ENCODE assay signal across 9 cellular contexts in the genomic region with DNA sequence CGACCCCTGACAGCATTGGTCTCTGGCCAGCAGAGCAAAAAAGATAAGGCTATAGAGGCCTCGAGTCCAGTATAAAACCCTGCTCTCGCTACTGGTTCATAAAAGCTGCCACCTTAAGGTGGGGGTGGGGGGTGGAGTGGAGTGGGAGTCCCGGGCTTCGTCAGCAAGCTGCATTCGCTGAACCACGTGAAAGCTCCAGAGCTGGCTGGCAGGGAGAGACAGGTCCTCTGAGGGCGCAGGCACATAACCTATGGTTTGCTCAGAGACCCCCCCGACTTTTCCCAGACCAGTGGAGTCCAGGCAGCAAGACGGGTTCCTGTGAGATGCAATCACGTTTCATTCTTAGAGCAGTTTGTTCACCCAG. TPM values are rescaled to one million over a fixed set of nuclear protein-coding genes. Genes with fewer than 3 reads are reported as not detected.
A peak's percentile ranks its signal among the peaks of the same experiment; 100 is the strongest.
DNase-seq lines count a peak whose midpoint lies in the region; ATAC-seq, FAIRE-seq and TF ChIP-seq lines count a peak whose summit lies in the region.
"Had no signal": no experiment of that assay in that cellular context is flagged by ENCODE, and none has a peak within 500 bp of the region (broad histone marks: within the 10 kb centered on the region; RNA-seq: fewer than 3 reads in every experiment).

No MANE protein-coding gene starts in this region.

- peak overlapping the region; percentile 77 for H3K27ac ChIP-seq in CD8-positive, alpha-beta memory T cell (ENCODE audit: low read depth, low read length)
- H3K27ac ChIP-seq in endothelial cell of umbilical vein (ENCODE audit: insufficient read depth, low read depth, low read length) = no peak overlapping the region

- intact Hi-C loops in endothelial cell of umbilical vein (cut with micrococcal nuclease) = no loop called here
- intact Hi-C loops in left colon (cut with DNase I, micrococcal nuclease) = no loop called here

- TF ChIP-seq CTCF in Loucy (conservative IDR thresholded peaks at IDR 0.05; ENCODE audit: low read length) (no peak), endothelial cell of umbilical vein (IDR thresholded peaks at IDR 0.05; ENCODE audit: extremely low read depth in 1 of 2, insufficient read depth in 1 of 2, low read depth in 1 of 2, low read length in 2 of 2) (no peak), retinal pigment epithelial cell (conservative IDR thresholded peaks at IDR 0.05; ENCODE audit: low read depth, low read length) (no peak)

- peaks cover 46% of the 10 kb centered on the region for H3K27me3 ChIP-seq in CD8-positive, alpha-beta memory T cell (ENCODE audit: insufficient read depth, low read length, poor library complexity, severe bottlenecking)
- H3K27me3 ChIP-seq in Loucy (ENCODE audit: insufficient read depth, low read length, poor library complexity, severe bottlenecking) = no peaks in the 10 kb centered on the region
- no peaks in the 10 kb centered on the region for H3K27me3 ChIP-seq in endothelial cell of umbilical vein (ENCODE audit: control insufficient read depth in 2 of 2, insufficient read depth in 2 of 2, low read length in 2 of 2)

- peak overlapping the region in 1 of 8 donors; percentile 24 for H3K27ac Mint-ChIP-seq in CD8-positive, alpha-beta memory T cell
- H3K27ac Mint-ChIP-seq: activated naive CD4-positive, alpha-beta T cell treated with anti-CD3 and anti-CD28 coated beads for 36 hours had no signal

- H3K9me3 Mint-ChIP-seq in CD8-positive, alpha-beta memory T cell = peaks cover 0 to 2% (median 0%) of the 10 kb centered on the region in 5 donors
- H3K9me3 Mint-ChIP-seq: activated naive CD4-positive, alpha-beta T cell treated with anti-CD3 and anti-CD28 coated beads for 36 hours had no signal

- FAIRE-seq in endothelial cell of umbilical vein (lab: Jason Lieb, UNC) = no peak

- peak overlapping the region in 6 of 7 donors; percentile 24 to 83 (median 64) for H3K4me3 Mint-ChIP-seq in CD8-positive, alpha-beta memory T cell

- H3K79me2 ChIP-seq in Loucy (ENCODE audit: insufficient read depth, low read length) (peaks cover 50% of the 10 kb centered on the region), endothelial cell of umbilical vein (ENCODE audit: control insufficient read depth, insufficient read depth, low read length) (no peaks in the 10 kb centered on the region)

- H3K9ac ChIP-seq in Loucy (ENCODE audit: low read depth, low read length, poor library complexity, severe bottlenecking) (peak overlapping the region; percentile 97), endothelial cell of umbilical vein (replicated peaks; ENCODE audit: extremely low read depth, insufficient read depth, low read length) (no peak overlapping the region)

- peak overlapping the region; percentile 11 for H3K4me3 ChIP-seq in CD8-positive, alpha-beta memory T cell (ENCODE audit: low read length)
- peak overlapping the region; percentile 93 for H3K4me3 ChIP-seq in Loucy (ENCODE audit: low read length, poor library complexity, severe bottlenecking)
- no peak overlapping the region for H3K4me3 ChIP-seq in endothelial cell of umbilical vein (replicated peaks in 1 of 3; ENCODE audit: insufficient read depth in 1 of 3, low read depth in 1 of 3, low read length in 3 of 3)
- H3K4me3 ChIP-seq in retinal pigment epithelial cell (ENCODE audit: low read length) = peak overlapping the region; percentile 23

- H3K9me2 ChIP-seq in Loucy (replicated peaks; ENCODE audit: low read depth, low read length) = no peaks in the 10 kb centered on the region

- H3K4me1 Mint-ChIP-seq in CD8-positive, alpha-beta memory T cell = peaks cover 25 to 56% (median 32%) of the 10 kb centered on the region in 3 donors

- dilution Hi-C loops in endothelial cell of umbilical vein (cut with MboI; ENCODE audit: extremely low pct_ligation_motif_present, low sequenced_read_pairs) = no loop called here

- peaks cover 7% of the 10 kb centered on the region; the same call in 1 of the 2 replicates for H3F3A ChIP-seq in Loucy (ENCODE audit: low read depth)

- H4K20me1 ChIP-seq in Loucy (ENCODE audit: insufficient read depth, low read length, poor library complexity, severe bottlenecking) = peaks cover 11% of the 10 kb centered on the region
- no peaks in the 10 kb centered on the region for H4K20me1 ChIP-seq in endothelial cell of umbilical vein (replicated peaks; ENCODE audit: control insufficient read depth, extremely low read depth, insufficient read depth, low read length)

- H2AFZ ChIP-seq in Loucy (ENCODE audit: low read length) (no peak overlapping the region), endothelial cell of umbilical vein (ENCODE audit: low read depth, low read length) (no peak overlapping the region)

- no peaks in the 10 kb centered on the region for H3K36me3 ChIP-seq in CD8-positive, alpha-beta memory T cell (ENCODE audit: insufficient read depth, low read length)
- H3K36me3 ChIP-seq in Loucy (ENCODE audit: insufficient read depth, low read length) (no peaks in the 10 kb centered on the region), endothelial cell of umbilical vein (ENCODE audit: control insufficient read depth in 2 of 2, extremely low read depth in 1 of 2, insufficient read depth in 2 of 2, low read length in 2 of 2) (no peaks in the 10 kb centered on the region)

- H3K9me1 ChIP-seq in endothelial cell of umbilical vein (replicated peaks; ENCODE audit: control insufficient read depth, extremely low read depth, insufficient read depth, low read length) = no peaks in the 10 kb centered on the region

- H3K4me2 ChIP-seq in Loucy (ENCODE audit: low read depth, low read length, poor library complexity, severe bottlenecking) (peak overlapping the region; percentile 96), endothelial cell of umbilical vein (ENCODE audit: insufficient read depth, low read length) (peak overlapping the region; percentile 13)

- no TSS peak for BruUV-seq in endothelial cell of umbilical vein (replicated peaks; lab: Mats Ljungman, UMichigan)

- peaks cover 38 to 40% of the 10 kb centered on the region in 2 donors for H3K27me3 Mint-ChIP-seq in CD8-positive, alpha-beta memory T cell

- peaks cover 0 to 4% (median 0%) of the 10 kb centered on the region in 3 donors for H3K36me3 Mint-ChIP-seq in CD8-positive, alpha-beta memory T cell

- CTCF ChIA-PET in CD8-positive, alpha-beta memory T cell (lab: Charles Lee) = interaction anchor here (0.9 to 19.6 kb wide), 6 partner anchors 12 to 79 kb away, joined by 3 to 258 read pairs (median 6); a partner anchor contains a TSS
- CTCF ChIA-PET in endothelial cell of umbilical vein (lab: Charles Lee) = interaction anchor here (0.6 to 13.1 kb wide), 5 partner anchors 13 to 79 kb away, joined by 3 to 290 read pairs (median 17); no protein-coding TSS in a partner anchor

- TF ChIP-seq POLR2A in endothelial cell of umbilical vein (IDR thresholded peaks at IDR 0.05; ENCODE audit: low read depth, low read length) = no peak

- H3K4me1 ChIP-seq in CD8-positive, alpha-beta memory T cell (ENCODE audit: insufficient read depth, low read length) = peaks cover 39% of the 10 kb centered on the region
- peaks cover 48% of the 10 kb centered on the region for H3K4me1 ChIP-seq in Loucy (ENCODE audit: insufficient read depth, low read length, poor library complexity, severe bottlenecking)
- peaks cover 54% of the 10 kb centered on the region for H3K4me1 ChIP-seq in endothelial cell of umbilical vein (ENCODE audit: control insufficient read depth, extremely low read depth, insufficient read depth, low read length)

- ATAC-seq in left colon (no peak), GM21619 (IDR thresholded peaks at IDR 0.05; ENCODE audit: unreplicated experiment) (no peak)

- H3K9me3 ChIP-seq in CD8-positive, alpha-beta memory T cell (ENCODE audit: low read length) = no peaks in the 10 kb centered on the region
- H3K9me3 ChIP-seq in Loucy (ENCODE audit: insufficient read depth, low read depth, low read length) (no peaks in the 10 kb centered on the region), endothelial cell of umbilical vein (replicated peaks; ENCODE audit: control insufficient read depth, insufficient read depth, low read length) (no peaks in the 10 kb centered on the region)

- POLR2A ChIA-PET in CD8-positive, alpha-beta memory T cell (lab: Charles Lee) = interaction anchor here (1.0 to 1.1 kb wide), 2 partner anchors 20 to 32 kb away, joined by 3 read pairs; a partner anchor contains a TSS
- POLR2A ChIA-PET in endothelial cell of umbilical vein (lab: Charles Lee) = no interaction called here

- no peak for DNase-seq in CD8-positive, alpha-beta memory T cell
- no peak for DNase-seq in endothelial cell of umbilical vein (ENCODE audit: low read depth, low spot score)
- no peak for DNase-seq in retinal pigment epithelial cell (ENCODE audit: low read depth)
- no peak for DNase-seq in left colon
- DNase-seq in AG20443 (ENCODE audit: low spot score) = no peak
- DNase-seq in NCI-H146 treated with DMSO at 0.1 percent for 48 hours (lab: John Stamatoyannopoulos, UW; ENCODE audit: unreplicated experiment) = no peak

RNA-seq across cellular contexts. Expression of a gene that starts 1.4 kb away (rescaled TPM):
- under 1 TPM; 0.18 to 0.20 TPM for total RNA-seq in CD8-positive, alpha-beta memory T cell
- polyA plus RNA-seq in CD8-positive, alpha-beta memory T cell = not detected
- total RNA-seq in endothelial cell of umbilical vein = 2.9 and 3.3 TPM in 2 replicates
- 3.0 TPM in 2 replicates for polyA plus RNA-seq in endothelial cell of umbilical vein
- 2.0 and 2.7 TPM in 2 replicates for polyA plus RNA-seq in endothelial cell of umbilical vein (2011; cell fraction: cytosol; rRNA removed)
- polyA plus RNA-seq in endothelial cell of umbilical vein (2011; cell fraction: nucleus; rRNA removed) = 2.5 and 3.7 TPM in 2 replicates
- 0.44 and 0.63 TPM in 2 replicates for polyA plus RNA-seq in endothelial cell of umbilical vein (2012)
- polyA minus RNA-seq in endothelial cell of umbilical vein = 2.7 and 2.8 TPM in 2 replicates
- 27.1 TPM for polyA minus RNA-seq in endothelial cell of umbilical vein (2011; cell fraction: cytosol; rRNA and poly(A)+ RNA removed)
- 0.91 and 1.1 TPM in 2 replicates for polyA minus RNA-seq in endothelial cell of umbilical vein (2011; cell fraction: nucleus; rRNA and poly(A)+ RNA removed)
- 10 to 100 TPM; 17.7 to 21.0 TPM for total RNA-seq in left colon

RNA-seq across cellular contexts. Expression of a gene that starts 32.1 kb away (rescaled TPM):
- total RNA-seq in CD8-positive, alpha-beta memory T cell = 10 to 100 TPM; 25.2 to 26.5 TPM
- 17.6 TPM for polyA plus RNA-seq in CD8-positive, alpha-beta memory T cell
- total RNA-seq in endothelial cell of umbilical vein (79.6 and 83.1 TPM in 2 replicates), left colon (10 to 100 TPM; 14.7 to 22.0 TPM)
- 117 and 125 TPM in 2 replicates for polyA plus RNA-seq in endothelial cell of umbilical vein
- polyA plus RNA-seq in endothelial cell of umbilical vein (2011; cell fraction: cytosol; rRNA removed) = 75.8 and 81.7 TPM in 2 replicates
- 327 and 344 TPM in 2 replicates for polyA plus RNA-seq in endothelial cell of umbilical vein (2011; cell fraction: nucleus; rRNA removed)
- polyA plus RNA-seq in endothelial cell of umbilical vein (2012) = 67.4 and 75.2 TPM in 2 replicates
- polyA minus RNA-seq in endothelial cell of umbilical vein = 177 and 187 TPM in 2 replicates
- 82.2 TPM for polyA minus RNA-seq in endothelial cell of umbilical vein (2011; cell fraction: cytosol; rRNA and poly(A)+ RNA removed)
- polyA minus RNA-seq in endothelial cell of umbilical vein (2011; cell fraction: nucleus; rRNA and poly(A)+ RNA removed) = 63.1 and 94.4 TPM in 2 replicates

RNA-seq across cellular contexts. Expression of a gene that starts 32.2 kb away (rescaled TPM):
- under 1 TPM; 0.31 to 0.33 TPM for total RNA-seq in CD8-positive, alpha-beta memory T cell
- 0.23 TPM for polyA plus RNA-seq in CD8-positive, alpha-beta memory T cell
- total RNA-seq in endothelial cell of umbilical vein (0.55 and 1.6 TPM in 2 replicates), left colon (under 1 TPM; 0.21 to 0.78 TPM)
- 0.41 and 0.92 TPM in 2 replicates for polyA plus RNA-seq in endothelial cell of umbilical vein
- 0.36 and 0.69 TPM in 2 replicates for polyA plus RNA-seq in endothelial cell of umbilical vein (2011; cell fraction: cytosol; rRNA removed)
- polyA plus RNA-seq in endothelial cell of umbilical vein (2011; cell fraction: nucleus; rRNA removed) = 1.3 and 1.7 TPM in 2 replicates
- 1.0 and 2.6 TPM in 2 replicates for polyA plus RNA-seq in endothelial cell of umbilical vein (2012)
- 0.22 and 0.45 TPM in 2 replicates for polyA minus RNA-seq in endothelial cell of umbilical vein
- polyA minus RNA-seq in endothelial cell of umbilical vein (2011; cell fraction: cytosol; rRNA and poly(A)+ RNA removed) = 0.72 TPM
- 0.14 TPM in 1 of 2 replicates, not detected in the other for polyA minus RNA-seq in endothelial cell of umbilical vein (2011; cell fraction: nucleus; rRNA and poly(A)+ RNA removed)

Comparison
In these comparisons a context has a peak if more than half of its experiments do, and no peak if none do; other contexts are left out.
1. H3K4me3 ChIP-seq: peak in CD8-positive, alpha-beta memory T cell (single experiment), Loucy (single experiment) and retinal pigment epithelial cell (single experiment); none in endothelial cell of umbilical vein (0 of 3).